In genomic region chr11:58075781-58076180, GRCh38 we compare ENCODE assay signal across 24 cellular contexts. TPM values are rescaled to one million over a fixed set of nuclear protein-coding genes. Genes with fewer than 3 reads are reported as not detected.
DNase-seq lines count a peak whose midpoint lies in the region; ATAC-seq and TF ChIP-seq lines count a peak whose summit lies in the region.
"Had no signal": no experiment of that assay in that cellular context is flagged by ENCODE, and none has a peak within 500 bp of the region (broad histone marks: within the 10 kb centered on the region; RNA-seq: fewer than 3 reads in every experiment).

No MANE protein-coding gene starts in this region.

- intact Hi-C loops in MCF 10A (cut with micrococcal nuclease): no loop called here
- intact Hi-C loops in breast epithelium (cut with DNase I; ENCODE audit: low total_unique reads): no loop called here

- H3K36me3 ChIP-seq in breast epithelium (no peaks in the 10 kb centered on the region), adipocyte (ENCODE audit: control insufficient read depth, insufficient read depth, low read length, severe bottlenecking) (no peaks in the 10 kb centered on the region)
- H3K36me3 ChIP-seq: gastroesophageal sphincter had no signal

- H3K4me1 ChIP-seq in breast epithelium (no peaks in the 10 kb centered on the region), adipocyte (ENCODE audit: control insufficient read depth, insufficient read depth, low read length) (no peaks in the 10 kb centered on the region)
- H3K4me1 ChIP-seq: gastroesophageal sphincter, psoas muscle had no signal

- POLR2A ChIA-PET in MCF 10A (lab: Yijun Ruan, JAX): interaction anchor here (0.7 to 1.0 kb wide), 2 partner anchors 171 to 186 kb away, joined by 4 to 5 read pairs; no protein-coding TSS in a partner anchor

- CTCF ChIA-PET in MCF 10A (lab: Yijun Ruan, JAX): interaction anchor here (0.7 kb wide), 1 partner anchor 1915 kb away, joined by 3 read pairs; no protein-coding TSS in a partner anchor

- DNase-seq in MCF 10A (ENCODE audit: unreplicated experiment): peak; percentile 68
- no peak for DNase-seq in breast epithelium (ENCODE audit: low spot score in 2 of 2)
- DNase-seq in adipocyte (ENCODE audit: low read depth): peak; percentile 1
- peak; percentile 45 for DNase-seq in fibroblast of villous mesenchyme (ENCODE audit: low read depth)
- DNase-seq in epidermal melanocyte (ENCODE audit: insufficient read length, low spot score): no peak
- no peak for DNase-seq in activated CD4-positive, alpha-beta T cell treated with anti-CD3 and anti-CD28 coated beads for 4 hours
- DNase-seq in iPS-NIHi7 (ENCODE audit: extremely low spot score): no peak
- DNase-seq: activated CD4-positive, alpha-beta T cell treated with anti-CD3 and anti-CD28 coated beads for 36 hours; activated CD8-positive, alpha-beta memory T cell treated with anti-CD3 and anti-CD28 coated beads, Interleukin-2, amount 10 ng/mL, durations not matched to agents 7 days and 5 days; COR-L47; midbrain; NCI-H2171 treated with DMSO at 0.1 percent for 48 hours; NCI-H69; psoas muscle; SHP77 had no signal

- peak overlapping the region; percentile 10 for H3K27ac Mint-ChIP-seq in MCF 10A (ENCODE audit: low read depth, unreplicated experiment)
- H3K27ac Mint-ChIP-seq: activated CD4-positive, alpha-beta T cell treated with anti-CD3 and anti-CD28 coated beads for 36 hours; activated CD8-positive, alpha-beta memory T cell treated with anti-CD3 and anti-CD28 coated beads, Interleukin-2, amount 10 ng/mL, durations not matched to agents 7 days and 5 days; activated naive CD4-positive, alpha-beta T cell treated with anti-CD3 and anti-CD28 coated beads, Interleukin-2, amount 50 U/mL, for 72 hours; activated T-helper 1 cell treated with anti-CD3 and anti-CD28 coated beads, Interleukin-12 subunit alpha, Interleukin-12 subunit beta, Interleukin-2, Interleukin-4 antibody, amounts not matched to agents 30 ng/mL and 10 ng/mL and 1 ng/mL, durations not matched to agents 14 hours and 24 hours and 36 hours; brain; IgD-negative memory B cell; type B pancreatic cell had no signal

- no peaks in the 10 kb centered on the region for H3K36me3 Mint-ChIP-seq in MCF 10A (ENCODE audit: insufficient read depth, unreplicated experiment)
- H3K36me3 Mint-ChIP-seq: activated CD8-positive, alpha-beta memory T cell treated with anti-CD3 and anti-CD28 coated beads, Interleukin-2, amount 10 ng/mL, durations not matched to agents 7 days and 5 days; activated naive CD4-positive, alpha-beta T cell treated with anti-CD3 and anti-CD28 coated beads, Interleukin-2, amount 50 U/mL, for 72 hours; brain; IgD-negative memory B cell; type B pancreatic cell had no signal

- no peaks in the 10 kb centered on the region for H3K9me3 Mint-ChIP-seq in MCF 10A (ENCODE audit: unreplicated experiment)
- H3K9me3 Mint-ChIP-seq: activated naive CD4-positive, alpha-beta T cell treated with anti-CD3 and anti-CD28 coated beads, Interleukin-2, amount 50 U/mL, for 72 hours; activated T-helper 1 cell treated with anti-CD3 and anti-CD28 coated beads, Interleukin-12 subunit alpha, Interleukin-12 subunit beta, Interleukin-2, Interleukin-4 antibody, amounts not matched to agents 30 ng/mL and 10 ng/mL and 1 ng/mL, durations not matched to agents 14 hours and 24 hours and 36 hours; type B pancreatic cell had no signal

- no TSS peak for BruUV-seq in MCF 10A (replicated peaks; lab: Mats Ljungman, UMichigan)

- H3K9me3 ChIP-seq in breast epithelium (no peaks in the 10 kb centered on the region), adipocyte (ENCODE audit: control insufficient read depth, low read length) (no peaks in the 10 kb centered on the region)
- H3K9me3 ChIP-seq: psoas muscle had no signal

- no peaks in the 10 kb centered on the region for H3K4me1 Mint-ChIP-seq in MCF 10A (ENCODE audit: insufficient read depth, unreplicated experiment)
- H3K4me1 Mint-ChIP-seq: activated CD4-positive, alpha-beta T cell treated with anti-CD3 and anti-CD28 coated beads for 36 hours; activated CD8-positive, alpha-beta memory T cell treated with anti-CD3 and anti-CD28 coated beads, Interleukin-2, amount 10 ng/mL, durations not matched to agents 7 days and 5 days; brain; IgD-negative memory B cell had no signal

- H3K27me3 Mint-ChIP-seq in MCF 10A (ENCODE audit: insufficient read depth, unreplicated experiment): no peaks in the 10 kb centered on the region
- H3K27me3 Mint-ChIP-seq: activated CD8-positive, alpha-beta memory T cell treated with anti-CD3 and anti-CD28 coated beads, Interleukin-2, amount 10 ng/mL, durations not matched to agents 7 days and 5 days; IgD-negative memory B cell had no signal

- H3K9ac ChIP-seq in adipocyte (ENCODE audit: low read length): no peak overlapping the region

- no peak overlapping the region for H3K4me3 ChIP-seq in breast epithelium
- no peak overlapping the region for H3K4me3 ChIP-seq in adipocyte (ENCODE audit: low read length)
- H3K4me3 ChIP-seq in fibroblast of villous mesenchyme (ENCODE audit: low read depth, low read length): no peak overlapping the region
- H3K4me3 ChIP-seq: coronary artery, gastroesophageal sphincter, psoas muscle had no signal

- H3K27ac ChIP-seq in breast epithelium: no peak overlapping the region
- H3K27ac ChIP-seq: 22Rv1, coronary artery, gastroesophageal sphincter, psoas muscle had no signal

- H3K27me3 ChIP-seq in breast epithelium (no peaks in the 10 kb centered on the region), adipocyte (replicated peaks; ENCODE audit: control insufficient read depth, insufficient read depth, low read length) (no peaks in the 10 kb centered on the region)
- H3K27me3 ChIP-seq: gastroesophageal sphincter had no signal

- H3K4me3 Mint-ChIP-seq in MCF 10A (ENCODE audit: unreplicated experiment): no peak overlapping the region
- H3K4me3 Mint-ChIP-seq: activated CD4-positive, alpha-beta T cell treated with anti-CD3 and anti-CD28 coated beads for 36 hours; activated CD8-positive, alpha-beta memory T cell treated with anti-CD3 and anti-CD28 coated beads, Interleukin-2, amount 10 ng/mL, durations not matched to agents 7 days and 5 days; activated T-helper 1 cell treated with anti-CD3 and anti-CD28 coated beads, Interleukin-12 subunit alpha, Interleukin-12 subunit beta, Interleukin-2, Interleukin-4 antibody, amounts not matched to agents 30 ng/mL and 10 ng/mL and 1 ng/mL, durations not matched to agents 14 hours and 24 hours and 36 hours; brain; IgD-negative memory B cell; type B pancreatic cell had no signal

- no peak for TF ChIP-seq POLR2A in breast epithelium (IDR thresholded peaks at IDR 0.05)

- no peak for TF ChIP-seq CTCF in MCF 10A (IDR thresholded peaks at IDR 0.05; ENCODE audit: unreplicated experiment)
- TF ChIP-seq CTCF in breast epithelium (IDR thresholded peaks at IDR 0.05): no peak
- no peak for TF ChIP-seq CTCF in fibroblast of villous mesenchyme (IDR thresholded peaks at IDR 0.05; ENCODE audit: insufficient read depth, low read depth, low read length)

- ATAC-seq in GM21447 (IDR thresholded peaks at IDR 0.05; ENCODE audit: unreplicated experiment): no peak
- ATAC-seq: activated CD4-positive, alpha-beta T cell treated with anti-CD3 and anti-CD28 coated beads for 36 hours; activated CD8-positive, alpha-beta memory T cell treated with anti-CD3 and anti-CD28 coated beads, Interleukin-2, amount 10 ng/mL, durations not matched to agents 7 days and 5 days; activated naive CD4-positive, alpha-beta T cell treated with anti-CD3 and anti-CD28 coated beads, Interleukin-2, amount 50 U/mL, for 72 hours; gastroesophageal sphincter; psoas muscle had no signal

RNA-seq across cellular contexts. Expression of gene OR6Q1, which starts 45.0 kb away (rescaled TPM):
- not detected in 2 replicates for total RNA-seq in MCF 10A (2022)
- not detected for total RNA-seq in breast epithelium
- not detected in 2 replicates for total RNA-seq in fibroblast of villous mesenchyme
- total RNA-seq: activated CD4-positive, alpha-beta T cell treated with anti-CD3 and anti-CD28 coated beads for 36 hours; activated CD8-positive, alpha-beta memory T cell treated with anti-CD3 and anti-CD28 coated beads, Interleukin-2, amount 10 ng/mL, durations not matched to agents 7 days and 5 days; activated T-helper 1 cell treated with anti-CD3 and anti-CD28 coated beads, Interleukin-12 subunit alpha, Interleukin-12 subunit beta, Interleukin-2, Interleukin-4 antibody, amounts not matched to agents 30 ng/mL and 10 ng/mL and 1 ng/mL, durations not matched to agents 14 hours and 24 hours and 36 hours; gastroesophageal sphincter; psoas muscle had no signal

RNA-seq across cellular contexts. Expression of gene OR9I1, which starts 49.5 kb away (rescaled TPM):
- total RNA-seq in MCF 10A (2022) (not detected in 2 replicates), breast epithelium (not detected), fibroblast of villous mesenchyme (not detected in 2 replicates)
- total RNA-seq: activated CD4-positive, alpha-beta T cell treated with anti-CD3 and anti-CD28 coated beads for 36 hours; activated CD8-positive, alpha-beta memory T cell treated with anti-CD3 and anti-CD28 coated beads, Interleukin-2, amount 10 ng/mL, durations not matched to agents 7 days and 5 days; activated naive CD4-positive, alpha-beta T cell treated with anti-CD3 and anti-CD28 coated beads, Interleukin-2, amount 50 U/mL, for 72 hours; activated T-helper 1 cell treated with anti-CD3 and anti-CD28 coated beads, Interleukin-12 subunit alpha, Interleukin-12 subunit beta, Interleukin-2, Interleukin-4 antibody, amounts not matched to agents 30 ng/mL and 10 ng/mL and 1 ng/mL, durations not matched to agents 14 hours and 24 hours and 36 hours; gastroesophageal sphincter; psoas muscle had no signal

RNA-seq across cellular contexts. Expression of gene OR9Q1, which starts 52.1 kb away (rescaled TPM):
- not detected in 2 replicates for total RNA-seq in MCF 10A (2022)
- total RNA-seq in breast epithelium: not detected
- total RNA-seq in fibroblast of villous mesenchyme: not detected in 2 replicates
- total RNA-seq: activated CD4-positive, alpha-beta T cell treated with anti-CD3 and anti-CD28 coated beads for 36 hours; activated CD8-positive, alpha-beta memory T cell treated with anti-CD3 and anti-CD28 coated beads, Interleukin-2, amount 10 ng/mL, durations not matched to agents 7 days and 5 days; activated naive CD4-positive, alpha-beta T cell treated with anti-CD3 and anti-CD28 coated beads, Interleukin-2, amount 50 U/mL, for 72 hours; activated T-helper 1 cell treated with anti-CD3 and anti-CD28 coated beads, Interleukin-12 subunit alpha, Interleukin-12 subunit beta, Interleukin-2, Interleukin-4 antibody, amounts not matched to agents 30 ng/mL and 10 ng/mL and 1 ng/mL, durations not matched to agents 14 hours and 24 hours and 36 hours; gastroesophageal sphincter; psoas muscle had no signal

Comparison
In these comparisons a context has a peak if more than half of its experiments do, and no peak if none do; other contexts are left out.
1. DNase-seq: peak in MCF 10A (single experiment), adipocyte (single experiment) and fibroblast of villous mesenchyme (single experiment); none in breast epithelium (0 of 2), epidermal melanocyte (single experiment), activated CD4-positive, alpha-beta T cell treated with anti-CD3 and anti-CD28 coated beads for 4 hours (0 of 2) and iPS-NIHi7 (single experiment).